In the genomic region with DNA sequence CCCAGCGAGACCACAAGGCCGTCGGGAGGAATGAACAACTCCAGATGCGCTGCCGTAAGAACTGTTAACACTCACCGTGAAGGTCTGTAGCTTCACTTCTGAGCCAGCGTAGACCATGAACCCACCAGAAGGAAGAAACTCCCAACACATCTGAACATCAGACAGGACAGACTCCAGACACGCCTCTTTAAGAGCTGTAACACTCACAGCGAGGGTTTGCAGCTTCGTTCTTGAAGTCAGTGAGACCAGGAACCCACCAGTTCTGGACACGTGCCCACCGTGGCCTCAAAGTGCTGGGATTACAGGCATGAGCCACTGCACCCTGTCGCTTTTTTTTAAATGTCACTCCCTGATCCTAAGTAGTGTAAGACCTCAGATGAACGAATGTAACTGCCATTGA, we compare ENCODE assay signal across 1 cellular context.
A peak's percentile ranks its signal among the peaks of the same experiment; 100 is the strongest.
TF ChIP-seq lines count a peak whose summit lies in the region.

No MANE protein-coding gene starts in this region.

TF ChIP-seq in HepG2, 621 proteins besides CTCF, POLR2A, EP300 and RAD21:
- TF ChIP-seq, protein P1, sequence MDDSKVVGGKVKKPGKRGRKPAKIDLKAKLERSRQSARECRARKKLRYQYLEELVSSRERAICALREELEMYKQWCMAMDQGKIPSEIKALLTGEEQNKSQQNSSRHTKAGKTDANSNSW (CRISPR knock-in tag; IDR thresholded peaks at IDR 0.05; ENCODE audit: borderline replicate concordance), result no peak
- TF ChIP-seq ZNF20 (CRISPR knock-in tag; IDR thresholded peaks at IDR 0.05), result no peak
- TF ChIP-seq, protein P2, sequence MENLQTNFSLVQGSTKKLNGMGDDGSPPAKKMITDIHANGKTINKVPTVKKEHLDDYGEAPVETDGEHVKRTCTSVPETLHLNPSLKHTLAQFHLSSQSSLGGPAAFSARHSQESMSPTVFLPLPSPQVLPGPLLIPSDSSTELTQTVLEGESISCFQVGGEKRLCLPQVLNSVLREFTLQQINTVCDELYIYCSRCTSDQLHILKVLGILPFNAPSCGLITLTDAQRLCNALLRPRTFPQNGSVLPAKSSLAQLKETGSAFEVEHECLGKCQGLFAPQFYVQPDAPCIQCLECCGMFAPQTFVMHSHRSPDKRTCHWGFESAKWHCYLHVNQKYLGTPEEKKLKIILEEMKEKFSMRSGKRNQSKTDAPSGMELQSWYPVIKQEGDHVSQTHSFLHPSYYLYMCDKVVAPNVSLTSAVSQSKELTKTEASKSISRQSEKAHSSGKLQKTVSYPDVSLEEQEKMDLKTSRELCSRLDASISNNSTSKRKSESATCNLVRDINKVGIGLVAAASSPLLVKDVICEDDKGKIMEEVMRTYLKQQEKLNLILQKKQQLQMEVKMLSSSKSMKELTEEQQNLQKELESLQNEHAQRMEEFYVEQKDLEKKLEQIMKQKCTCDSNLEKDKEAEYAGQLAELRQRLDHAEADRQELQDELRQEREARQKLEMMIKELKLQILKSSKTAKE (CRISPR knock-in tag; IDR thresholded peaks at IDR 0.05; ENCODE audit: borderline replicate concordance), result no peak
- TF ChIP-seq, protein P3, sequence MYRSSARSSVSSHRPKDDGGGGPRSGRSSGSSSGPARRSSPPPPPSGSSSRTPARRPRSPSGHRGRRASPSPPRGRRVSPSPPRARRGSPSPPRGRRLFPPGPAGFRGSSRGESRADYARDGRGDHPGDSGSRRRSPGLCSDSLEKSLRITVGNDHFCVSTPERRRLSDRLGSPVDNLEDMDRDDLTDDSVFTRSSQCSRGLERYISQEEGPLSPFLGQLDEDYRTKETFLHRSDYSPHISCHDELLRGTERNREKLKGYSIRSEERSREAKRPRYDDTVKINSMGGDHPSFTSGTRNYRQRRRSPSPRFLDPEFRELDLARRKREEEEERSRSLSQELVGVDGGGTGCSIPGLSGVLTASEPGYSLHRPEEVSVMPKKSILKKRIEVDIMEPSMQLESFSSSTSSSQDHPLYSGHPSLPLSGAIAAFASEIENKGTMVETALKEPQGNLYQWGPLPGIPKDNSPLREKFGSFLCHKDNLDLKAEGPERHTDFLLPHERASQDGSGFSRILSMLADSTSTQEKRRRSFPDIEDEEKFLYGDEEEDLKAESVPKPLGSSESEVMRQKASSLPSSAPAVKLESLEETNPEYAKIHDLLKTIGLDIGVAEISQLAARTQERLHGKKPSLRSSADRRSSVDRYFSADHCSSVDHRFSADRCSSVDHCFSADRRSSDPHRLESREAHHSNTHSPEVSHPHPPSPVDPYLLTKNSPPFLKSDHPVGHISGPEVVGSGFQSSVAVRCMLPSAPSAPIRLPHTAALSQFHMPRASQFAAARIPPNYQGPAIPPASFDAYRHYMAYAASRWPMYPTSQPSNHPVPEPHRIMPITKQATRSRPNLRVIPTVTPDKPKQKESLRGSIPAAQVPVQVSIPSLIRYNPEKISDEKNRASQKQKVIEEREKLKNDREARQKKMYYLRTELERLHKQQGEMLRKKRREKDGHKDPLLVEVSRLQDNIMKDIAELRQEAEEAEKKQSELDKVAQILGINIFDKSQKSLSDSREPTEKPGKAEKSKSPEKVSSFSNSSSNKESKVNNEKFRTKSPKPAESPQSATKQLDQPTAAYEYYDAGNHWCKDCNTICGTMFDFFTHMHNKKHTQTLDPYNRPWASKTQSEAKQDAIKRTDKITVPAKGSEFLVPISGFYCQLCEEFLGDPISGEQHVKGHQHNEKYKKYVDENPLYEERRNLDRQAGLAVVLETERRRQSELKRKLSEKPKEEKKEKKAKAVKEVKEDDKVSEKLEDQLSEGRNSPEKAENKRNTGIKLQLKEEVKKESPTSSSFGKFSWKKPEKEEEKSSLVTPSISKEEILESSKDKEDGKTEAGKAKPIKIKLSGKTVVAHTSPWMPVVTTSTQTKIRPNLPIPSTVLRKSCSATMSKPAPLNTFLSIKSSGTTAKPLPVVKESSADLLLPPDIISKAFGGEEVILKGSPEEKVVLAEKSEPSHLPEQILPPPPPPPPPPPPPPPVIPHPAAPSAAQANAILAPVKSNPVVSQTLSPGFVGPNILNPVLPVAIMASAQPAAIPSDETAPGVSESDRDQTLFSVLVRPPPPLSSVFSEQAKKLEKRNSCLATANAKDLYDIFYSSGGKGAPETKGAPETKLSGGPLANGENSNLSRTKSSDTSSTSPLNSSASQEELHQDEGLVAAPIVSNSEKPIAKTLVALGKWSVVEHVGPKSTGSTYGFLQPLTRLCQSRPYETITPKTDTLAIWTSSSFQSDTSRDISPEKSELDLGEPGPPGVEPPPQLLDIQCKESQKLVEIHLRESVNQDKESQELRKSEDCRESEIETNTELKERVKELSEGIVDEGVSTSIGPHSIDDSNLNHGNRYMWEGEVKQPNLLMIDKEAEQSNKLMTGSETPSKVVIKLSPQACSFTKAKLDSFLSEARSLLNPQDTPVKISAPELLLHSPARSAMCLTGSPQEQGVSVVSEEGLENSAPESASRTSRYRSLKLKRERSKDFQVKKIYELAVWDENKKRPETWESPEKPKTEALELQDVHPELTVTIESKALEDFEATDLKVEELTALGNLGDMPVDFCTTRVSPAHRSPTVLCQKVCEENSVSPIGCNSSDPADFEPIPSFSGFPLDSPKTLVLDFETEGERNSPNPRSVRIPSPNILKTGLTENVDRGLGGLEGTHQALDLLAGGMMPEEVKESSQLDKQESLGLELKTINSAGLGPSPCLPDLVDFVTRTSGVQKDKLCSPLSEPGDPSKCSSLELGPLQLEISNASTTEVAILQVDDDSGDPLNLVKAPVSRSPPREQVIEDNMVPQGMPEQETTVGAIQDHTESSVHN (CRISPR knock-in tag; IDR thresholded peaks at IDR 0.05), result no peak
- TF ChIP-seq ZNF619 (CRISPR knock-in tag; IDR thresholded peaks at IDR 0.05), result 0 out of 2 replicates have a peak, but pooled peaks have one; percentile 40
- TF ChIP-seq, protein P4, sequence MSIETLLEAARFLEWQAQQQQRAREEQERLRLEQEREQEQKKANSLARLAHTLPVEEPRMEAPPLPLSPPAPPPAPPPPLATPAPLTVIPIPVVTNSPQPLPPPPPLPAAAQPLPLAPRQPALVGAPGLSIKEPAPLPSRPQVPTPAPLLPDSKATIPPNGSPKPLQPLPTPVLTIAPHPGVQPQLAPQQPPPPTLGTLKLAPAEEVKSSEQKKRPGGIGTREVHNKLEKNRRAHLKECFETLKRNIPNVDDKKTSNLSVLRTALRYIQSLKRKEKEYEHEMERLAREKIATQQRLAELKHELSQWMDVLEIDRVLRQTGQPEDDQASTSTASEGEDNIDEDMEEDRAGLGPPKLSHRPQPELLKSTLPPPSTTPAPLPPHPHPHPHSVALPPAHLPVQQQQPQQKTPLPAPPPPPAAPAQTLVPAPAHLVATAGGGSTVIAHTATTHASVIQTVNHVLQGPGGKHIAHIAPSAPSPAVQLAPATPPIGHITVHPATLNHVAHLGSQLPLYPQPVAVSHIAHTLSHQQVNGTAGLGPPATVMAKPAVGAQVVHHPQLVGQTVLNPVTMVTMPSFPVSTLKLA (IDR thresholded peaks at IDR 0.05), result no peak
- TF ChIP-seq GABPB1 (CRISPR knock-in tag; IDR thresholded peaks at IDR 0.05), result no peak
- TF ChIP-seq SETDB1 (CRISPR knock-in tag; IDR thresholded peaks at IDR 0.05; ENCODE audit: borderline replicate concordance), result no peak
